Comparison of ENCODE assay signal across 8 cellular contexts in the genomic region with DNA sequence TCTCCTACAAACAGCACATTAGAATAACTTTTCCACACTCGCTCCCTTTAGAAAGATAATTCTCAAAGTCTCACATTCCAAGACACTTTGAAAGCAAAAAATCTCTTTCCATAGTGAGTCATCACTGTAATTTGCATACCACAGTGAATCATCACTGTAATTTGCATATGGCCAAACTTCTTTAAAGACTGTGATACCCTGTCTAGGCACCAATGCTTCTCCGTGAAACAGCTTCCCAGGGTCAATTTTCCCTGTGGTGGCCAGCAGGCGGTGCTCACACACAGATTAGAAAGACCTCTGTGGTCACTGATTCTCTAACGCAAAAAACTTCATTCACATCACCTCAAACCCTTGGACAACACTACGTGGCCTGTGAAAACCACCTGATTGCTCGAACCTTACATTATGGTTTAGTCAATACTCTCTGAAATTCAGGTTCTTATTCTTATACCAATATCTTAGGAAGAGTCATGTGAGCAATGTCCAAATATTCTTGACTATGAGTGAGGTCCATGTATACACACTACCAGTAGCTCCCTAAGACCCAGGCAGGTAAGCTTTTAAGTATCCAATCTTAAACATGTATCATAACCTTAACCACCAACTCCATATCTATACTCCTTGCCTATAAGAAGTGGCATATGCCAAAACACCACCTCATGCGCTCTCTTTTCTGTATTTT.
A peak's percentile ranks its signal among the peaks of the same experiment; 100 is the strongest.
DNase-seq lines count a peak whose midpoint lies in the region; ATAC-seq, FAIRE-seq and TF ChIP-seq lines count a peak whose summit lies in the region.

No MANE protein-coding gene starts in this region.

- no peaks in the 10 kb centered on the region; the same call in 1 of the 3 replicates for H3K9me3 ChIP-seq in GM12878 (replicated peaks; ENCODE audit: control insufficient read depth, insufficient read depth, low read length)

- H2AFZ ChIP-seq in GM12878 (ENCODE audit: control insufficient read depth, low read depth, low read length): no peak overlapping the region

- POLR2A ChIA-PET in GM12878 (lab: Charles Lee): no interaction called here

- peak; percentile 77 to 87 (median 80) for TF ChIP-seq CTCF in GM12878 (IDR thresholded peaks at IDR 0.05 in 2 of 3, conservative IDR thresholded peaks at IDR 0.05 in 1 of 3; ENCODE audit: control insufficient read depth in 2 of 3, extremely low read depth in 1 of 3, insufficient read depth in 1 of 3, low read depth in 3 of 3, low read length in 3 of 3)

- no peaks in the 10 kb centered on the region for H3K4me1 ChIP-seq in GM12878 (ENCODE audit: control insufficient read depth, insufficient read depth, low read length)

- H3K79me2 ChIP-seq in GM12878 (ENCODE audit: control insufficient read depth, insufficient read depth, low read length): no peaks in the 10 kb centered on the region

- intact Hi-C loops in GM12878 (cut with micrococcal nuclease; ENCODE audit: unreplicated experiment): loop anchor here (1.0 kb wide), 2 partner anchors 206 to 256 kb away; no protein-coding TSS in a partner anchor

- no peak for TF ChIP-seq POLR2A in GM12878 (IDR thresholded peaks at IDR 0.05; ENCODE audit: low read depth, low read length)

- peak; percentile 82 for TF ChIP-seq RAD21 in GM12878 (IDR thresholded peaks at IDR 0.05; ENCODE audit: insufficient read depth, low read depth, low read length)

- ATAC-seq in GM18498 (IDR thresholded peaks at IDR 0.05; ENCODE audit: unreplicated experiment) (peak; percentile 84), GM12878 (peak; percentile 94)

- no peak overlapping the region for H3K4me3 ChIP-seq in GM12878

- no peak overlapping the region for H3K27ac ChIP-seq in GM12878 (ENCODE audit: control insufficient read depth, insufficient read depth)

- in situ Hi-C loops in GM12878 (cut with MboI): no loop called here

- BruUV-seq in GM12878 (replicated peaks; lab: Mats Ljungman, UMichigan): no TSS peak

- no peak for TF ChIP-seq EP300 in GM12878 (IDR thresholded peaks at IDR 0.05; ENCODE audit: borderline replicate concordance in 1 of 2, control insufficient read depth in 1 of 2, low read depth in 2 of 2, low read length in 2 of 2)

- CTCF ChIA-PET in GM12878 (lab: Yijun Ruan, JAX): interaction anchor here (0.5 to 2.5 kb wide), 21 partner anchors 8 to 1644 kb away, joined by 3 to 34 read pairs (median 4); a partner anchor contains a TSS

- RAD21 ChIA-PET in GM12878 (lab: Charles Lee; ENCODE audit: unreplicated experiment): interaction anchor here (0.8 to 3.2 kb wide), 9 partner anchors 30 to 1049 kb away, joined by 3 to 18 read pairs (median 3); no protein-coding TSS in a partner anchor

- no peaks in the 10 kb centered on the region for H4K20me1 ChIP-seq in GM12878 (ENCODE audit: control insufficient read depth, insufficient read depth)

- H3K9ac ChIP-seq in GM12878 (ENCODE audit: control insufficient read depth, insufficient read depth, low read length): no peak overlapping the region

- SMC1A ChIA-PET in GM12878 (lab: Charles Lee; ENCODE audit: uncharacterized antibody, unreplicated experiment): interaction anchor here (0.7 to 2.3 kb wide), 9 partner anchors 10 to 983 kb away, joined by 3 to 14 read pairs (median 5); a partner anchor contains a TSS

- H3K4me2 ChIP-seq in GM12878 (ENCODE audit: control insufficient read depth, insufficient read depth): 0 out of 2 replicates have a peak overlapping the region, but pooled peaks have one; percentile 9

- FAIRE-seq in RCC 7860 (lab: Jason Lieb, UNC) (peak; percentile 64), GM12878 (lab: Jason Lieb, UNC) (peak; percentile 83), islet of Langerhans (lab: Jason Lieb, UNC) (peak; percentile 60)

- no peaks in the 10 kb centered on the region for H3K36me3 ChIP-seq in GM12878 (ENCODE audit: control insufficient read depth in 2 of 2, insufficient read depth in 2 of 2, low read length in 1 of 2)

- no peaks in the 10 kb centered on the region for H3K27me3 ChIP-seq in GM12878 (replicated peaks in 1 of 2; ENCODE audit: control insufficient read depth in 2 of 2, insufficient read depth in 2 of 2, low read length in 1 of 2)

- 21% methylated on average over 7 of the region's 7 CpGs for WGBS in GM12878 (ENCODE audit: insufficient coverage, insufficient replicate concordance, low lambda C conversion rate, missing lambda C conversion rate)

- peak; percentile 68 for DNase-seq in AG20443 (ENCODE audit: low spot score)
- peak; percentile 49 for DNase-seq in HK-2 (ENCODE audit: unreplicated experiment)
- peak; percentile 62 for DNase-seq in RCC 7860 (ENCODE audit: low spot score)
- DNase-seq in GM12878 (ENCODE audit: low read depth, low spot score): peak; percentile 16
- peak; percentile 39 for DNase-seq in stimulated activated CD4-positive, alpha-beta T cell treated with anti-CD3 and anti-CD28 coated beads, Interleukin-4, amount 100 ng/mL, for 24 hours
- DNase-seq in GOT3 (lab: John Stamatoyannopoulos, UW): no peak

TF ChIP-seq in GM12878, 131 proteins besides CTCF, POLR2A, EP300 and RAD21:
- TF ChIP-seq EGR1 (IDR thresholded peaks at IDR 0.05; ENCODE audit: borderline replicate concordance in 1 of 2, low read depth in 2 of 2, low read length in 2 of 2): no peak
- peak; percentile 13; the same call in 1 of the 2 replicates for TF ChIP-seq JUNB (IDR thresholded peaks at IDR 0.05)
- TF ChIP-seq YY1 (IDR thresholded peaks at IDR 0.05; ENCODE audit: low read depth, low read length): 0 out of 2 replicates have a peak, but pooled peaks have one; percentile 14
- TF ChIP-seq POU2F2 (IDR thresholded peaks at IDR 0.05; ENCODE audit: borderline replicate concordance, low read depth, low read length): peak; percentile 86; the same call in 1 of the 3 replicates
- peak; percentile 71; the same call in 1 of the 2 replicates for TF ChIP-seq CBFB (IDR thresholded peaks at IDR 0.05; ENCODE audit: low read depth)
- peak; percentile 87 for TF ChIP-seq RUNX3 (IDR thresholded peaks at IDR 0.05; ENCODE audit: low read length)
- TF ChIP-seq, protein P1, sequence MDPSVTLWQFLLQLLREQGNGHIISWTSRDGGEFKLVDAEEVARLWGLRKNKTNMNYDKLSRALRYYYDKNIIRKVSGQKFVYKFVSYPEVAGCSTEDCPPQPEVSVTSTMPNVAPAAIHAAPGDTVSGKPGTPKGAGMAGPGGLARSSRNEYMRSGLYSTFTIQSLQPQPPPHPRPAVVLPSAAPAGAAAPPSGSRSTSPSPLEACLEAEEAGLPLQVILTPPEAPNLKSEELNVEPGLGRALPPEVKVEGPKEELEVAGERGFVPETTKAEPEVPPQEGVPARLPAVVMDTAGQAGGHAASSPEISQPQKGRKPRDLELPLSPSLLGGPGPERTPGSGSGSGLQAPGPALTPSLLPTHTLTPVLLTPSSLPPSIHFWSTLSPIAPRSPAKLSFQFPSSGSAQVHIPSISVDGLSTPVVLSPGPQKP (IDR thresholded peaks at IDR 0.05; ENCODE audit: low read depth, low read length): no peak
- 0 out of 2 replicates have a peak, but pooled peaks have one; percentile 43 for TF ChIP-seq SMARCA5 (IDR thresholded peaks at IDR 0.05)
- peak; percentile 72 for TF ChIP-seq SMC3 (IDR thresholded peaks at IDR 0.05; ENCODE audit: borderline replicate concordance, low read length)
TF ChIP-seq in GM12878: peak in this region for 7.
